In genomic region chr18:5155180-5155906, GRCh38 we compare ENCODE assay signal across 23 cellular contexts. TPM values are rescaled to one million over a fixed set of nuclear protein-coding genes. Genes with fewer than 3 reads are reported as not detected.
A peak's percentile ranks its signal among the peaks of the same experiment; 100 is the strongest.
DNase-seq lines count a peak whose midpoint lies in the region; ATAC-seq, FAIRE-seq and TF ChIP-seq lines count a peak whose summit lies in the region.
"Had no signal": no experiment of that assay in that cellular context is flagged by ENCODE, and none has a peak within 500 bp of the region (broad histone marks: within the 10 kb centered on the region; RNA-seq: fewer than 3 reads in every experiment).

No MANE protein-coding gene starts in this region.

- H3K9me3 ChIP-seq in left ventricle myocardium inferior (replicated peaks) = no peaks in the 10 kb centered on the region
- no peaks in the 10 kb centered on the region for H3K9me3 ChIP-seq in testis
- H3K9me3 ChIP-seq in gastrocnemius medialis = no peaks in the 10 kb centered on the region
- H3K9me3 ChIP-seq: BE2C, HAP-1, MG63, SJCRH30 had no signal

- in situ Hi-C loops in gastrocnemius medialis (cut with MboI; ENCODE audit: low sequenced_read_pairs in 4 of 4) = no loop called here

- intact Hi-C loops in Right ventricle myocardium inferior (cut with DNase I) (no loop called here), cardiac septum (cut with DNase I) (no loop called here), left ventricle myocardium inferior (cut with micrococcal nuclease) (no loop called here), testis (cut with DNase I; ENCODE audit: low total_unique reads) (no loop called here), gastrocnemius medialis (cut with DNase I; ENCODE audit: low total_unique reads) (no loop called here)

- TF ChIP-seq CTCF in left ventricle myocardium inferior (IDR thresholded peaks at IDR 0.05; ENCODE audit: borderline replicate concordance) (no peak), testis (IDR thresholded peaks at IDR 0.05) (no peak), gastrocnemius medialis (IDR thresholded peaks at IDR 0.05 in 4 of 5, conservative IDR thresholded peaks at IDR 0.05 in 1 of 5) (no peak)

- H3K4me1 ChIP-seq in left ventricle myocardium inferior (peaks cover 9% of the 10 kb centered on the region), testis (no peaks in the 10 kb centered on the region), gastrocnemius medialis (no peaks in the 10 kb centered on the region)
- H3K4me1 ChIP-seq: BE2C, HAP-1, SJCRH30 had no signal

- ATAC-seq in Right ventricle myocardium inferior (peak; percentile 20), GM21717 (IDR thresholded peaks at IDR 0.05; ENCODE audit: unreplicated experiment) (no peak), gastrocnemius medialis (no peak)

- TF ChIP-seq POLR2A in H54 (IDR thresholded peaks at IDR 0.05; ENCODE audit: low read depth, low read length) (no peak), testis (IDR thresholded peaks at IDR 0.05) (no peak), gastrocnemius medialis (IDR thresholded peaks at IDR 0.05) (no peak)

- no peaks in the 10 kb centered on the region for H3K27me3 ChIP-seq in left ventricle myocardium inferior (ENCODE audit: low read depth)
- no peaks in the 10 kb centered on the region for H3K27me3 ChIP-seq in testis
- no peaks in the 10 kb centered on the region for H3K27me3 ChIP-seq in gastrocnemius medialis
- H3K27me3 ChIP-seq: BE2C, MG63, SJCRH30 had no signal

- FAIRE-seq in H54 (lab: Jason Lieb, UNC) = no peak
- FAIRE-seq: A204.1 had no signal

- peak overlapping the region; percentile 69 for H3K27ac ChIP-seq in left ventricle myocardium inferior (replicated peaks)
- no peak overlapping the region for H3K27ac ChIP-seq in testis
- H3K27ac ChIP-seq in gastrocnemius medialis = no peak overlapping the region
- H3K27ac ChIP-seq: SJCRH30 had no signal

- H3K4me3 ChIP-seq in left ventricle myocardium inferior (peak overlapping the region; percentile 21), testis (peak overlapping the region; percentile 9 to 31), gastrocnemius medialis (no peak overlapping the region)
- H3K4me3 ChIP-seq: HAP-1, MG63, SJCRH30 had no signal

- 57 to 67% methylated on average over 18 of the region's 18 CpGs for WGBS in testis, 2 donors

- no peak for DNase-seq in Right ventricle myocardium inferior (ENCODE audit: missing footprints)
- DNase-seq in cardiac septum (ENCODE audit: low spot score) = no peak
- DNase-seq in H54 (ENCODE audit: insufficient read length, low spot score) = peak; percentile 8
- DNase-seq in left ventricle myocardium inferior = no peak
- DNase-seq in testis = no peak
- no peak for DNase-seq in GM19238 (ENCODE audit: insufficient read length, low spot score)
- DNase-seq in gastrocnemius medialis = no peak
- DNase-seq: BE2C; CD4-positive, CD25-positive, alpha-beta regulatory T cell; Kasumi-1; MG63; NCI-H1048; NCI-H1436 treated with DMSO at 0.1 percent for 48 hours; NCI-H2081; NCI-H2171 treated with DMSO at 0.1 percent for 48 hours; NCI-H446; NCI-H69; SJCRH30 had no signal

- H3K36me3 ChIP-seq in left ventricle myocardium inferior (no peaks in the 10 kb centered on the region), testis (ENCODE audit: low read depth, missing control alignments) (no peaks in the 10 kb centered on the region), gastrocnemius medialis (no peaks in the 10 kb centered on the region)
- H3K36me3 ChIP-seq: BE2C, HAP-1, MG63, SJCRH30 had no signal

RNA-seq across cellular contexts. Expression of gene AKAIN1, which starts 41.7 kb away (rescaled TPM):
- total RNA-seq in Right ventricle myocardium inferior = not detected
- total RNA-seq in cardiac septum = not detected
- not detected for total RNA-seq in left ventricle myocardium inferior
- total RNA-seq in testis = not detected
- not detected for polyA plus RNA-seq in testis (ENCODE audit: insufficient read depth, low read depth, low replicate concordance)
- not detected for total RNA-seq in gastrocnemius medialis
- total RNA-seq: CD4-positive, CD25-positive, alpha-beta regulatory T cell; RPMI7951; SJCRH30 had no signal
- polyA plus RNA-seq: CD4-positive, CD25-positive, alpha-beta regulatory T cell; IgD-negative memory B cell had no signal

Comparison
In these comparisons a context has a peak if more than half of its experiments do, and no peak if none do; other contexts are left out.
1. H3K4me3 ChIP-seq: peak in left ventricle myocardium inferior (single experiment) and testis (2 of 2); none in gastrocnemius medialis (0 of 4).